ENCODE assay signal across 30 cellular contexts in genomic region chr7:77232467-77232866, GRCh38. TPM values are rescaled to one million over a fixed set of nuclear protein-coding genes. Genes with fewer than 3 reads are reported as not detected.
"Had no signal": no experiment of that assay in that cellular context is flagged by ENCODE, and none has a peak within 500 bp of the region (broad histone marks: within the 10 kb centered on the region; RNA-seq: fewer than 3 reads in every experiment).

No MANE protein-coding gene starts in this region.

- H3K4me1 Mint-ChIP-seq: activated CD4-positive, alpha-beta memory T cell treated with anti-CD3 and anti-CD28 coated beads, Interleukin-2, amount 10 ng/mL, durations not matched to agents 7 days and 5 days; activated CD4-positive, alpha-beta T cell treated with anti-CD3 and anti-CD28 coated beads for 36 hours; activated CD4-positive, alpha-beta T cell treated with anti-CD3 and anti-CD28 coated beads, Interleukin-2, amount 10 ng/mL, durations not matched to agents 7 days and 5 days; activated naive CD4-positive, alpha-beta T cell treated with anti-CD3 and anti-CD28 coated beads, Interleukin-2, amount 10 ng/mL, durations not matched to agents 7 days and 5 days; activated naive CD8-positive, alpha-beta T cell treated with anti-CD3 and anti-CD28 coated beads, Interleukin-2, amount 10 ng/mL, durations not matched to agents 7 days and 5 days; central memory CD8-positive, alpha-beta T cell had no signal

- H3K27ac ChIP-seq: brain microvascular endothelial cell, coronary artery, esophagus muscularis mucosa, foreskin keratinocyte, gastrocnemius medialis had no signal

- H3K4me3 Mint-ChIP-seq: activated CD4-positive, alpha-beta memory T cell treated with anti-CD3 and anti-CD28 coated beads, Interleukin-2, amount 10 ng/mL, durations not matched to agents 7 days and 5 days; activated CD4-positive, alpha-beta T cell treated with anti-CD3 and anti-CD28 coated beads for 36 hours; activated CD4-positive, alpha-beta T cell treated with anti-CD3 and anti-CD28 coated beads, Interleukin-2, amount 10 ng/mL, durations not matched to agents 7 days and 5 days; activated naive CD4-positive, alpha-beta T cell treated with anti-CD3 and anti-CD28 coated beads, Interleukin-2, amount 10 ng/mL, durations not matched to agents 7 days and 5 days; activated naive CD8-positive, alpha-beta T cell treated with anti-CD3 and anti-CD28 coated beads, Interleukin-2, amount 10 ng/mL, durations not matched to agents 7 days and 5 days; activated T-cell treated with anti-CD3 and anti-CD28 coated beads, Interleukin-2, amount 50 U/mL, for 24 hours; activated T-cell treated with anti-CD3 and anti-CD28 coated beads, Interleukin-2, amount 50 U/mL, for 72 hours; central memory CD8-positive, alpha-beta T cell; effector memory CD8-positive, alpha-beta T cell had no signal

- FAIRE-seq: astrocyte, bronchial epithelial cell had no signal

- ATAC-seq: activated CD4-positive, alpha-beta T cell treated with anti-CD3 and anti-CD28 coated beads for 36 hours; activated naive CD4-positive, alpha-beta T cell treated with anti-CD3 and anti-CD28 coated beads, Interleukin-2, amount 50 U/mL, for 72 hours; activated T-cell treated with anti-CD3 and anti-CD28 coated beads, Interleukin-2, amount 50 U/mL, for 72 hours; effector memory CD8-positive, alpha-beta T cell; foreskin keratinocyte; gastrocnemius medialis had no signal

- H3K27me3 Mint-ChIP-seq: activated CD4-positive, alpha-beta T cell treated with anti-CD3 and anti-CD28 coated beads for 36 hours; activated CD4-positive, alpha-beta T cell treated with anti-CD3 and anti-CD28 coated beads, Interleukin-2, amount 10 ng/mL, durations not matched to agents 7 days and 5 days; activated naive CD4-positive, alpha-beta T cell treated with anti-CD3 and anti-CD28 coated beads, Interleukin-2, amount 10 ng/mL, durations not matched to agents 7 days and 5 days; activated naive CD8-positive, alpha-beta T cell treated with anti-CD3 and anti-CD28 coated beads, Interleukin-2, amount 10 ng/mL, durations not matched to agents 7 days and 5 days; activated T-cell treated with anti-CD3 and anti-CD28 coated beads, Interleukin-2, amount 50 U/mL, for 24 hours; central memory CD8-positive, alpha-beta T cell; effector memory CD8-positive, alpha-beta T cell had no signal

- H3K9me3 ChIP-seq: esophagus muscularis mucosa, gastrocnemius medialis had no signal

- H3K4me3 ChIP-seq: coronary artery, esophagus muscularis mucosa, gastrocnemius medialis had no signal

- H3K27me3 ChIP-seq: brain microvascular endothelial cell, esophagus muscularis mucosa, foreskin keratinocyte, gastrocnemius medialis had no signal

- DNase-seq: activated CD4-positive, alpha-beta memory T cell treated with anti-CD3 and anti-CD28 coated beads, Interleukin-2, amount 10 ng/mL, durations not matched to agents 7 days and 5 days; activated CD4-positive, alpha-beta T cell treated with anti-CD3 and anti-CD28 coated beads for 36 hours; activated CD4-positive, alpha-beta T cell treated with anti-CD3 and anti-CD28 coated beads, Interleukin-2, amount 10 ng/mL, durations not matched to agents 7 days and 5 days; activated CD4-positive, alpha-beta T cell treated with anti-CD3 and anti-CD28 coated beads, Interleukin-2, amount 50 U/mL, for 4 hours; activated CD4-positive, CD25-positive, alpha-beta regulatory T cell; activated CD4-positive, CD25-positive, alpha-beta regulatory T cell treated with anti-CD3 and anti-CD28 coated beads, Interleukin-2, amount 50 U/mL, for 72 hours; activated CD8-positive, alpha-beta memory T cell treated with anti-CD3 and anti-CD28 coated beads, Interleukin-2, amount 50 U/mL, for 48 hours; activated gamma-delta T cell; activated naive CD4-positive, alpha-beta T cell; activated naive CD4-positive, alpha-beta T cell treated with anti-CD3 and anti-CD28 coated beads, Interleukin-2, amount 10 ng/mL, durations not matched to agents 7 days and 5 days; activated naive CD8-positive, alpha-beta T cell treated with anti-CD3 and anti-CD28 coated beads, Interleukin-2, amount 10 ng/mL, durations not matched to agents 7 days and 5 days; activated T-cell treated with anti-CD3 and anti-CD28 coated beads for 4 hours; activated T-cell treated with anti-CD3 and anti-CD28 coated beads, Interleukin-2, amount 50 U/mL, for 24 hours; activated T-cell treated with anti-CD3 and anti-CD28 coated beads, Interleukin-2, amount 50 U/mL, for 72 hours; anterior cingulate cortex; brain microvascular endothelial cell; dermis blood vessel endothelial cell; effector CD4-positive, alpha-beta T cell; effector memory CD8-positive, alpha-beta T cell; erythroblast; foreskin keratinocyte; gastrocnemius medialis; glutamatergic neuron; T-helper 2 cell had no signal

- H3K36me3 ChIP-seq: brain microvascular endothelial cell, gastrocnemius medialis had no signal

- H3K4me1 ChIP-seq: foreskin keratinocyte, gastrocnemius medialis had no signal

- H3K27ac Mint-ChIP-seq: activated CD4-positive, alpha-beta memory T cell treated with anti-CD3 and anti-CD28 coated beads, Interleukin-2, amount 10 ng/mL, durations not matched to agents 7 days and 5 days; activated CD4-positive, alpha-beta T cell treated with anti-CD3 and anti-CD28 coated beads for 36 hours; activated CD4-positive, alpha-beta T cell treated with anti-CD3 and anti-CD28 coated beads, Interleukin-2, amount 10 ng/mL, durations not matched to agents 7 days and 5 days; activated naive CD4-positive, alpha-beta T cell treated with anti-CD3 and anti-CD28 coated beads, Interleukin-2, amount 10 ng/mL, durations not matched to agents 7 days and 5 days; activated naive CD8-positive, alpha-beta T cell treated with anti-CD3 and anti-CD28 coated beads, Interleukin-2, amount 10 ng/mL, durations not matched to agents 7 days and 5 days; activated T-cell treated with anti-CD3 and anti-CD28 coated beads, Interleukin-2, amount 50 U/mL, for 24 hours; activated T-cell treated with anti-CD3 and anti-CD28 coated beads, Interleukin-2, amount 50 U/mL, for 72 hours; effector memory CD8-positive, alpha-beta T cell had no signal

RNA-seq across cellular contexts. Expression of gene FGL2, which starts 32.8 kb away (rescaled TPM):
- total RNA-seq: astrocyte, foreskin keratinocyte had no signal
- polyA plus RNA-seq: foreskin keratinocyte had no signal
